In the genomic region with DNA sequence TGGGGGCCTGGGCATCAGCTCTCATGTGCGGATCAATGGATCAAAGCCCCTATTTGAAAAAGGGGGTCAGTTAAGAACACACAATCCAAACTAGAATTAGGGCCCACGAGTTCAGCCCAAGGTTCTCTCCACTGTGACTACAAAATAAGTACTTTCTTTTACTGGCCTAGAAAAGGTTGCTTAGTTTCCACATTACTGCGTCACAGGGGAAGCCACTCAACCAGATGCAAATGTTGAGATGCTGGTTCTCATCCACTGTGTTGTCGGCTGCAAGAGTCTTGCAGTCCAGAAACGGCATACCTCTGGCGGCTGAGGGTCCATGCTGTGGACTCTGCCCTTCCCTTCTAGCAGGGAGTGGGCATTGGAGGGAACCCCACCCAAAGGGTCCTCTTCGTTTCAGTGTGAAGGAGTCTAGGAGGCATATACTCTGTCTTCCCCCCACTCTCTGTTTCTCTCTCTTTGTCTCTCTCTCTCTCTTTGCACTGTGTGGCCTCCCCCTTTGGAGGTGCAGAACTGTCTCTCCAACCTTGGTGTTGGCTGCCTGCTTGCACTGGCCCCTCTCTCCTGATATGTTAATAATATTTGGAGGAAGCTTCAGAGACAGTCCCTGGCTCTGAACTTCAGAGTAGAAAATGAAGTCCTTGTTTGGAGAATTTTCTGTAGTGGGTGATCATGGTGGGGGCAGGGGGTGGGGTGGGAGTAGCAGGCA, we compare ENCODE assay signal across 9 cellular contexts.
A peak's percentile ranks its signal among the peaks of the same experiment; 100 is the strongest.
DNase-seq lines count a peak whose midpoint lies in the region; ATAC-seq and TF ChIP-seq lines count a peak whose summit lies in the region.
"Had no signal": no experiment of that assay in that cellular context is flagged by ENCODE, and none has a peak within 500 bp of the region (broad histone marks: within the 10 kb centered on the region; RNA-seq: fewer than 3 reads in every experiment).

No MANE protein-coding gene starts in this region.

- 40 to 58% methylated on average over 5 to 7 of the region's 7 CpGs for WGBS in gastroesophageal sphincter (ENCODE audit: low coverage in 1 of 2), 2 donors
- WGBS in transverse colon (ENCODE audit: low coverage in 1 of 2), 2 donors: 61 to 71% methylated on average over 4 to 7 of the region's 7 CpGs
- WGBS in smooth muscle cell (ENCODE audit: low lambda C conversion rate): 93% methylated on average over 7 of the region's 7 CpGs

- H3K9me3 Mint-ChIP-seq in neural progenitor cell: no peaks in the 10 kb centered on the region

- H3F3A ChIP-seq in neural progenitor cell (ENCODE audit: low read depth) (peaks cover 14% of the 10 kb centered on the region), smooth muscle cell (ENCODE audit: low read depth) (no peaks in the 10 kb centered on the region)

- H3K27me3 ChIP-seq in gastroesophageal sphincter (no peaks in the 10 kb centered on the region), neural progenitor cell (no peaks in the 10 kb centered on the region), transverse colon (no peaks in the 10 kb centered on the region), smooth muscle cell (ENCODE audit: low read depth) (no peaks in the 10 kb centered on the region)

- H3K4me3 Mint-ChIP-seq in T-helper 17 cell: no peak overlapping the region
- H3K4me3 Mint-ChIP-seq in neural progenitor cell: no peak overlapping the region

- in situ Hi-C loops in transverse colon (cut with MboI; ENCODE audit: low pct_ligation_motif_present in 1 of 4, low pct_unique_long_range_greater_than_20kb in 1 of 4, low sequenced_read_pairs in 3 of 4): loop anchor here in 1 of 4 donors (25.0 kb wide), 1 partner anchor 160 kb away; no protein-coding TSS in a partner anchor

- H3K4me2 ChIP-seq in neural progenitor cell (no peak overlapping the region), smooth muscle cell (no peak overlapping the region)

- intact Hi-C loops in transverse colon (cut with DNase I; ENCODE audit: low total_unique reads): loop anchor here (2.0 to 5.0 kb wide), 2 partner anchors 18 to 35 kb away; no protein-coding TSS in a partner anchor

- H3K27me3 Mint-ChIP-seq in T-helper 17 cell (no peaks in the 10 kb centered on the region), neural progenitor cell (ENCODE audit: insufficient read depth, low read depth) (peaks cover 4% of the 10 kb centered on the region)

- peak; percentile 57 for ATAC-seq in T-helper 17 cell
- ATAC-seq in gastroesophageal sphincter: peak; percentile 0
- ATAC-seq in HG02973 (IDR thresholded peaks at IDR 0.05; ENCODE audit: unreplicated experiment): no peak

- no peaks in the 10 kb centered on the region for H3K79me2 ChIP-seq in neural progenitor cell (ENCODE audit: low read depth)
- no peaks in the 10 kb centered on the region for H3K79me2 ChIP-seq in smooth muscle cell (ENCODE audit: low read depth)

- H3K36me3 ChIP-seq in gastroesophageal sphincter (peaks cover 0 to 38% of the 10 kb centered on the region in 2 donors), neural progenitor cell (no peaks in the 10 kb centered on the region), transverse colon (no peaks in the 10 kb centered on the region), smooth muscle cell (ENCODE audit: low read depth) (no peaks in the 10 kb centered on the region)

- H3K36me3 Mint-ChIP-seq in T-helper 17 cell (ENCODE audit: low read depth) (no peaks in the 10 kb centered on the region), neural progenitor cell (peaks cover 17% of the 10 kb centered on the region)

- H3K27ac Mint-ChIP-seq in T-helper 17 cell (peak overlapping the region; percentile 37), neural progenitor cell (peak overlapping the region; percentile 88)

- H3K4me3 ChIP-seq in gastroesophageal sphincter (peak overlapping the region in 1 of 2 donors; percentile 7), neural progenitor cell (no peak overlapping the region), transverse colon (no peak overlapping the region), smooth muscle cell (no peak overlapping the region)

- TF ChIP-seq CTCF in gastroesophageal sphincter (IDR thresholded peaks at IDR 0.05) (no peak), neural progenitor cell (IDR thresholded peaks at IDR 0.05) (no peak), transverse colon (IDR thresholded peaks at IDR 0.05) (no peak), smooth muscle cell (IDR thresholded peaks at IDR 0.05; ENCODE audit: borderline replicate concordance, insufficient read depth, poor library complexity, severe bottlenecking) (no peak)

- no peak for TF ChIP-seq POLR2A in gastroesophageal sphincter (IDR thresholded peaks at IDR 0.05)
- TF ChIP-seq POLR2A in transverse colon (IDR thresholded peaks at IDR 0.05): peak; percentile 22

- H3K9ac ChIP-seq in neural progenitor cell (no peak overlapping the region), smooth muscle cell (ENCODE audit: low read depth) (no peak overlapping the region)

- H2AFZ ChIP-seq in neural progenitor cell (replicated peaks) (no peak overlapping the region), smooth muscle cell (ENCODE audit: low read depth) (no peak overlapping the region)

- H4K20me1 ChIP-seq in neural progenitor cell (ENCODE audit: low read depth) (no peaks in the 10 kb centered on the region), smooth muscle cell (ENCODE audit: low read depth) (no peaks in the 10 kb centered on the region)

- DNase-seq in T-helper 17 cell: no peak
- DNase-seq in neural progenitor cell (ENCODE audit: low spot score): no peak
- DNase-seq in transverse colon: no peak
- DNase-seq in NCI-H1417 (lab: John Stamatoyannopoulos, UW): no peak
- no peak for DNase-seq in smooth muscle cell (lab: John Stamatoyannopoulos, UW; ENCODE audit: unreplicated experiment)
- DNase-seq: activated naive CD4-positive, alpha-beta T cell treated with anti-CD3 and anti-CD28 coated beads, Interleukin-2, amount 50 U/mL, for 16 hours; NCI-H1105 treated with DMSO at 0.1 percent for 48 hours had no signal

- H3K4me1 Mint-ChIP-seq in T-helper 17 cell (peaks cover 7% of the 10 kb centered on the region), neural progenitor cell (peaks cover 73% of the 10 kb centered on the region)

- H3K27ac ChIP-seq in gastroesophageal sphincter (peak overlapping the region; percentile 92 to 100 (median 96)), neural progenitor cell (no peak overlapping the region), transverse colon (peak overlapping the region; percentile 84 to 91 (median 88)), smooth muscle cell (ENCODE audit: low read depth) (no peak overlapping the region)

- peaks cover 67 to 100% (median 79%) of the 10 kb centered on the region in 3 donors for H3K4me1 ChIP-seq in gastroesophageal sphincter
- peaks cover 49% of the 10 kb centered on the region for H3K4me1 ChIP-seq in neural progenitor cell
- H3K4me1 ChIP-seq in transverse colon: peaks cover 32 to 78% (median 43%) of the 10 kb centered on the region in 4 donors
- peaks cover 4% of the 10 kb centered on the region for H3K4me1 ChIP-seq in smooth muscle cell (ENCODE audit: low read depth)

- no peak for TF ChIP-seq EP300 in gastroesophageal sphincter (IDR thresholded peaks at IDR 0.05)
- TF ChIP-seq EP300 in transverse colon (IDR thresholded peaks at IDR 0.05; ENCODE audit: low read depth): peak; percentile 77

- no peaks in the 10 kb centered on the region for H3K9me3 ChIP-seq in T-helper 17 cell (ENCODE audit: control insufficient read depth, low read length, poor library complexity, severe bottlenecking)
- H3K9me3 ChIP-seq in gastroesophageal sphincter: no peaks in the 10 kb centered on the region
- H3K9me3 ChIP-seq in neural progenitor cell (ENCODE audit: low read depth): no peaks in the 10 kb centered on the region
- H3K9me3 ChIP-seq in transverse colon: no peaks in the 10 kb centered on the region
- H3K9me3 ChIP-seq in smooth muscle cell (replicated peaks; ENCODE audit: low read depth): no peaks in the 10 kb centered on the region

Comparison
In these comparisons a context has a peak if more than half of its experiments do, and no peak if none do; other contexts are left out.
1. H3K27ac ChIP-seq: peak in gastroesophageal sphincter (4 of 4) and transverse colon (4 of 4); none in neural progenitor cell (single experiment) and smooth muscle cell (single experiment).